In genomic region chr2:171347158-171347557, GRCh38 we compare ENCODE assay signal across 9 cellular contexts.
DNase-seq lines count a peak whose midpoint lies in the region; ATAC-seq and TF ChIP-seq lines count a peak whose summit lies in the region.
"Had no signal": no experiment of that assay in that cellular context is flagged by ENCODE, and none has a peak within 500 bp of the region (broad histone marks: within the 10 kb centered on the region; RNA-seq: fewer than 3 reads in every experiment).

No MANE protein-coding gene starts in this region.

- TF ChIP-seq CTCF in chondrocyte (IDR thresholded peaks at IDR 0.05): peak; percentile 59
- no peak for TF ChIP-seq CTCF in BE2C (IDR thresholded peaks at IDR 0.05; ENCODE audit: low read depth, low read length)
- TF ChIP-seq CTCF in tibial nerve (IDR thresholded peaks at IDR 0.05): no peak
- no peak for TF ChIP-seq CTCF in CD4-positive, alpha-beta T cell (IDR thresholded peaks at IDR 0.05)

- H3K9me3 ChIP-seq in BE2C: no peaks in the 10 kb centered on the region
- H3K9me3 ChIP-seq in tibial nerve: peaks cover 0 to 6% (median 0%) of the 10 kb centered on the region in 4 donors
- H3K9me3 ChIP-seq in CD4-positive, alpha-beta T cell (ENCODE audit: control insufficient read depth, low read length): no peaks in the 10 kb centered on the region

- TF ChIP-seq EP300 in tibial nerve (IDR thresholded peaks at IDR 0.05): no peak

- POLR2A ChIA-PET in activated CD4-positive, alpha-beta T cell treated with anti-CD3 and anti-CD28 coated beads for 36 hours (lab: Charles Lee): interaction anchor here (0.6 to 1.2 kb wide), 3 partner anchors 29 to 69 kb away, joined by 3 read pairs; no protein-coding TSS in a partner anchor
- POLR2A ChIA-PET in CD4-positive, alpha-beta T cell (lab: Charles Lee): no interaction called here

- H3K4me3 Mint-ChIP-seq in activated CD4-positive, alpha-beta T cell treated with anti-CD3 and anti-CD28 coated beads for 36 hours: no peak overlapping the region
- no peak overlapping the region for H3K4me3 Mint-ChIP-seq in chondrocyte (ENCODE audit: unreplicated experiment)
- no peak overlapping the region for H3K4me3 Mint-ChIP-seq in stimulated activated effector memory CD8-positive, alpha-beta T cell treated with anti-CD3 and anti-CD28 coated beads, Interleukin-12 subunit alpha, Interleukin-12 subunit beta, amount 100 ng/mL, for 72 hours
- H3K4me3 Mint-ChIP-seq in CD4-positive, alpha-beta T cell: no peak overlapping the region

- no peaks in the 10 kb centered on the region for H3K27me3 Mint-ChIP-seq in activated CD4-positive, alpha-beta T cell treated with anti-CD3 and anti-CD28 coated beads for 36 hours
- no peaks in the 10 kb centered on the region for H3K27me3 Mint-ChIP-seq in chondrocyte (ENCODE audit: low read depth)
- H3K27me3 Mint-ChIP-seq in CD4-positive, alpha-beta T cell: no peaks in the 10 kb centered on the region

- WGBS in tibial nerve, 2 donors: 51 to 55% methylated on average over 4 of the region's 4 CpGs

- H3K27ac ChIP-seq in tibial nerve: no peak overlapping the region
- H3K27ac ChIP-seq in CD4-positive, alpha-beta T cell (ENCODE audit: low read depth, low read length): no peak overlapping the region

- H3K27ac Mint-ChIP-seq in activated CD4-positive, alpha-beta T cell treated with anti-CD3 and anti-CD28 coated beads for 36 hours: peak overlapping the region; percentile 82
- H3K27ac Mint-ChIP-seq in chondrocyte (ENCODE audit: unreplicated experiment): peak overlapping the region; percentile 88
- H3K27ac Mint-ChIP-seq in stimulated activated effector memory CD8-positive, alpha-beta T cell treated with anti-CD3 and anti-CD28 coated beads, Interleukin-12 subunit alpha, Interleukin-12 subunit beta, amount 100 ng/mL, for 72 hours: peak overlapping the region; percentile 67
- no peak overlapping the region for H3K27ac Mint-ChIP-seq in CD4-positive, alpha-beta T cell

- no peak overlapping the region for H3K4me3 ChIP-seq in BE2C (ENCODE audit: low read depth, low read length)
- H3K4me3 ChIP-seq in tibial nerve: no peak overlapping the region

- no peak for TF ChIP-seq POLR2A in tibial nerve (IDR thresholded peaks at IDR 0.05)

- H3K36me3 Mint-ChIP-seq in activated CD4-positive, alpha-beta T cell treated with anti-CD3 and anti-CD28 coated beads for 36 hours (ENCODE audit: low read depth): peaks cover 6% of the 10 kb centered on the region
- no peaks in the 10 kb centered on the region for H3K36me3 Mint-ChIP-seq in chondrocyte (ENCODE audit: low read depth)
- H3K36me3 Mint-ChIP-seq in stimulated activated effector memory CD8-positive, alpha-beta T cell treated with anti-CD3 and anti-CD28 coated beads, Interleukin-12 subunit alpha, Interleukin-12 subunit beta, amount 100 ng/mL, for 72 hours: no peaks in the 10 kb centered on the region
- no peaks in the 10 kb centered on the region for H3K36me3 Mint-ChIP-seq in CD4-positive, alpha-beta T cell (ENCODE audit: low read depth)

- no peaks in the 10 kb centered on the region; the same call in 1 of the 2 replicates for H3K4me1 ChIP-seq in BE2C
- H3K4me1 ChIP-seq in tibial nerve: peaks cover 0 to 5% (median 3%) of the 10 kb centered on the region in 4 donors

- H3K36me3 ChIP-seq in BE2C (no peaks in the 10 kb centered on the region), tibial nerve (no peaks in the 10 kb centered on the region)

- H3K27me3 ChIP-seq in BE2C (no peaks in the 10 kb centered on the region), tibial nerve (no peaks in the 10 kb centered on the region)
- H3K27me3 ChIP-seq in CD4-positive, alpha-beta T cell (ENCODE audit: control insufficient read depth, insufficient read depth, low read length): no peaks in the 10 kb centered on the region

- peaks cover 7% of the 10 kb centered on the region for H3K9me3 Mint-ChIP-seq in activated CD4-positive, alpha-beta T cell treated with anti-CD3 and anti-CD28 coated beads for 36 hours (ENCODE audit: low read depth)
- peaks cover 6% of the 10 kb centered on the region for H3K9me3 Mint-ChIP-seq in chondrocyte (ENCODE audit: low read depth)
- H3K9me3 Mint-ChIP-seq in stimulated activated effector memory CD8-positive, alpha-beta T cell treated with anti-CD3 and anti-CD28 coated beads, Interleukin-12 subunit alpha, Interleukin-12 subunit beta, amount 100 ng/mL, for 72 hours: peaks cover 4% of the 10 kb centered on the region
- no peaks in the 10 kb centered on the region for H3K9me3 Mint-ChIP-seq in CD4-positive, alpha-beta T cell

- intact Hi-C loops in activated CD4-positive, alpha-beta T cell treated with anti-CD3 and anti-CD28 coated beads for 36 hours (cut with DNase I, micrococcal nuclease): loop anchor here (1.0 to 5.0 kb wide), 4 partner anchors 21 to 69 kb away; no protein-coding TSS in a partner anchor
- intact Hi-C loops in CD4-positive, alpha-beta T cell (cut with DNase I, micrococcal nuclease): no loop called here

- H3K4me1 Mint-ChIP-seq in activated CD4-positive, alpha-beta T cell treated with anti-CD3 and anti-CD28 coated beads for 36 hours: peaks cover 36% of the 10 kb centered on the region
- peaks cover 51% of the 10 kb centered on the region for H3K4me1 Mint-ChIP-seq in chondrocyte (ENCODE audit: low read depth)
- H3K4me1 Mint-ChIP-seq in stimulated activated effector memory CD8-positive, alpha-beta T cell treated with anti-CD3 and anti-CD28 coated beads, Interleukin-12 subunit alpha, Interleukin-12 subunit beta, amount 100 ng/mL, for 72 hours: peaks cover 26% of the 10 kb centered on the region
- peaks cover 21% of the 10 kb centered on the region for H3K4me1 Mint-ChIP-seq in CD4-positive, alpha-beta T cell (ENCODE audit: low read depth)

- DNase-seq in activated CD4-positive, alpha-beta T cell treated with anti-CD3 and anti-CD28 coated beads for 36 hours: no peak
- DNase-seq in activated CD4-positive, alpha-beta T cell treated with anti-CD3 and anti-CD28 coated beads for 4 hours: no peak
- DNase-seq in chondrocyte (ENCODE audit: low spot score) (no peak), BE2C (no peak), tibial nerve (ENCODE audit: low spot score in 2 of 2) (no peak)
- no peak for DNase-seq in stimulated activated effector memory CD8-positive, alpha-beta T cell treated with anti-CD3 and anti-CD28 coated beads, Interleukin-12 subunit alpha, Interleukin-12 subunit beta, amount 100 ng/mL, for 72 hours (ENCODE audit: low spot score in 2 of 2)
- DNase-seq in CD4-positive, alpha-beta T cell: no peak
- DNase-seq: NCI-H748 treated with DMSO at 0.1 percent for 48 hours had no signal

- ATAC-seq in activated CD4-positive, alpha-beta T cell treated with anti-CD3 and anti-CD28 coated beads for 36 hours: peak; percentile 59
- ATAC-seq in HG03159 (IDR thresholded peaks at IDR 0.05; ENCODE audit: unreplicated experiment): peak; percentile 47
- peak; percentile 74 for ATAC-seq in stimulated activated effector memory CD8-positive, alpha-beta T cell treated with anti-CD3 and anti-CD28 coated beads, Interleukin-12 subunit alpha, Interleukin-12 subunit beta, amount 100 ng/mL, for 72 hours
- ATAC-seq in CD4-positive, alpha-beta T cell (ENCODE audit: poor library complexity): no peak

- CTCF ChIA-PET in activated CD4-positive, alpha-beta T cell treated with anti-CD3 and anti-CD28 coated beads for 36 hours (lab: Charles Lee): interaction anchor here (0.8 to 1.4 kb wide), 3 partner anchors 27 to 91 kb away, joined by 3 to 6 read pairs (median 4); no protein-coding TSS in a partner anchor
- CTCF ChIA-PET in CD4-positive, alpha-beta T cell (lab: Charles Lee): interaction anchor here (1.2 kb wide), 1 partner anchor 69 kb away, joined by 3 read pairs; no protein-coding TSS in a partner anchor

Comparison
In these comparisons a context has a peak if more than half of its experiments do, and no peak if none do; other contexts are left out.
1. intact Hi-C loops: an anchor here in activated CD4-positive, alpha-beta T cell treated with anti-CD3 and anti-CD28 coated beads for 36 hours (1.0 to 5.0 kb wide); none called in CD4-positive, alpha-beta T cell.